ENCODE assay signal across 14 cellular contexts in genomic region chr2:189014426-189015138, GRCh38. TPM values are rescaled to one million over a fixed set of nuclear protein-coding genes. Genes with fewer than 3 reads are reported as not detected.
DNase-seq lines count a peak whose midpoint lies in the region; ATAC-seq and TF ChIP-seq lines count a peak whose summit lies in the region.
"Had no signal": no experiment of that assay in that cellular context is flagged by ENCODE, and none has a peak within 500 bp of the region (broad histone marks: within the 10 kb centered on the region; RNA-seq: fewer than 3 reads in every experiment).

No MANE protein-coding gene starts in this region.

- no peak for TF ChIP-seq POLR2A in uterus (IDR thresholded peaks at IDR 0.05)
- TF ChIP-seq POLR2A in Peyer's patch (IDR thresholded peaks at IDR 0.05): no peak

- intact Hi-C loops in uterus (cut with DNase I; ENCODE audit: low total_unique reads): no loop called here

- H3K9ac ChIP-seq in muscle layer of colon (ENCODE audit: low read length): no peak overlapping the region

- TF ChIP-seq CTCF in epithelial cell of proximal tubule (conservative IDR thresholded peaks at IDR 0.05; ENCODE audit: low read depth, low read length) (no peak), uterus (IDR thresholded peaks at IDR 0.05) (no peak), Peyer's patch (IDR thresholded peaks at IDR 0.05) (no peak)

- H3K27me3 ChIP-seq in muscle layer of colon (ENCODE audit: control insufficient read depth in 1 of 2, insufficient read depth in 2 of 2, low read length in 2 of 2): no peaks in the 10 kb centered on the region
- H3K27me3 ChIP-seq in uterus: no peaks in the 10 kb centered on the region
- no peaks in the 10 kb centered on the region for H3K27me3 ChIP-seq in Peyer's patch
- H3K27me3 ChIP-seq: right lobe of liver had no signal

- peaks cover 24% of the 10 kb centered on the region for H3K36me3 ChIP-seq in muscle layer of colon (ENCODE audit: insufficient read depth, low read length)
- H3K36me3 ChIP-seq in uterus: no peaks in the 10 kb centered on the region
- H3K36me3 ChIP-seq in Peyer's patch: no peaks in the 10 kb centered on the region
- H3K36me3 ChIP-seq: right lobe of liver had no signal

- H3K27ac ChIP-seq in muscle layer of colon (ENCODE audit: low read depth, low read length) (peak overlapping the region; percentile 50), uterus (peak overlapping the region; percentile 39), Peyer's patch (peak overlapping the region in 2 of 4 donors; percentile 25 to 57)
- H3K27ac ChIP-seq: 22Rv1, right lobe of liver had no signal

- H3K4me1 ChIP-seq in muscle layer of colon (ENCODE audit: insufficient read depth, low read length) (peaks cover 14% of the 10 kb centered on the region), uterus (no peaks in the 10 kb centered on the region), Peyer's patch (no peaks in the 10 kb centered on the region)
- H3K4me1 ChIP-seq: Caco-2, right lobe of liver had no signal

- H3K4me3 ChIP-seq in epithelial cell of proximal tubule (ENCODE audit: low read depth, low read length) (no peak overlapping the region), muscle layer of colon (ENCODE audit: low read depth in 1 of 2, low read length in 2 of 2) (no peak overlapping the region), uterus (no peak overlapping the region), Peyer's patch (no peak overlapping the region)
- H3K4me3 ChIP-seq: right lobe of liver had no signal

- no peaks in the 10 kb centered on the region for H3K9me3 ChIP-seq in muscle layer of colon (ENCODE audit: low read length)
- H3K9me3 ChIP-seq in uterus: no peaks in the 10 kb centered on the region
- no peaks in the 10 kb centered on the region for H3K9me3 ChIP-seq in Peyer's patch
- H3K9me3 ChIP-seq: Caco-2, right lobe of liver had no signal

- DNase-seq in NCI-H82 (lab: John Stamatoyannopoulos, UW) (peak; percentile 24), NCI-H82 treated with DMSO at 0.1 percent for 48 hours (lab: John Stamatoyannopoulos, UW; ENCODE audit: unreplicated experiment) (no peak), epithelial cell of proximal tubule (ENCODE audit: low read depth) (peak; percentile 25), uterus (no peak), OCI-M2 (lab: John Stamatoyannopoulos, UW; ENCODE audit: unreplicated experiment) (no peak), Peyer's patch (no peak)
- DNase-seq: activated CD4-positive, alpha-beta T cell treated with anti-CD3 and anti-CD28 coated beads, Interleukin-2, amount 10 ng/mL, durations not matched to agents 24 days and 14 days; Caco-2; NCI-H1048; right lobe of liver had no signal

- no peak for ATAC-seq in GM21825 (IDR thresholded peaks at IDR 0.05; ENCODE audit: unreplicated experiment)

RNA-seq across cellular contexts. Expression of gene COL3A1, which starts 40.4 kb away (rescaled TPM):
- total RNA-seq in epithelial cell of proximal tubule (1.1 and 12.5 TPM in 2 replicates), uterus (over 10,000 TPM in 1 of 4 donors, 100 to 1,000 TPM in 3; 113 to 22,387 (median 426) TPM), Peyer's patch (100 to 1,000 TPM in 1 of 4 donors, 10 to 100 TPM in 3; 33.9 to 317 (median 69.9) TPM)
- total RNA-seq: activated CD4-positive, alpha-beta T cell treated with anti-CD3 and anti-CD28 coated beads, Interleukin-2, amount 10 ng/mL, durations not matched to agents 24 days and 14 days; T-helper 1 cell treated with Interleukin-12 subunit alpha and Interleukin-12 subunit beta and Interleukin-4 antibody, amounts not matched to agents 30 ng/mL and 1 ng/mL, for 36 hours had no signal

Comparison
In these comparisons a context has a peak if more than half of its experiments do, and no peak if none do; other contexts are left out.
1. DNase-seq: peak in NCI-H82 (single experiment) and epithelial cell of proximal tubule (single experiment); none in NCI-H82 treated with DMSO at 0.1 percent for 48 hours (single experiment), uterus (0 of 2), OCI-M2 (single experiment) and Peyer's patch (0 of 3).